ENCODE assay signal across 23 cellular contexts in the genomic region with DNA sequence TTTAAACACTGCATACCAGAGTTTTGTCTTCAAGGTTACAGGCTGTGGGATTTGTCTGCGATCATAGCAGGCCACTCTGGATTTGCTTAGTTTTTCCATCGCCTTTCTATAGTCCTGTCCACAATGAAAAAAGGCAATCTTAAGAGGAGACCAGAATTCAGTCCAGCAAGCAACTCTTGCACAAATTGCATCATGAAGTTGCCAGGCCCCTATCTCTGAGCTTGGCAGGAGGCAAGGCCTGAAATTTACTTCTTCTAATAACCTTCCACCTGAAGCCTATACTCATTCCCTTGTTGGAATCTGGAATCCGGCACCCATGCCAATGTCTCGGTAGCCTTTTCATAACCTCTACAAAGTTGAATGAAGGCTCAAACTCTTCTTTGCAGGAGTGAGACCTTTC.
"Had no signal": no experiment of that assay in that cellular context is flagged by ENCODE, and none has a peak within 500 bp of the region (broad histone marks: within the 10 kb centered on the region; RNA-seq: fewer than 3 reads in every experiment).

No MANE protein-coding gene starts in this region.

- H3K27ac ChIP-seq: body of pancreas, PC-9 had no signal

- H3K27ac Mint-ChIP-seq: activated CD8-positive, alpha-beta T cell treated with anti-CD3 and anti-CD28 coated beads, Interleukin-2, amount 10 ng/mL, durations not matched to agents 7 days and 5 days; activated naive CD4-positive, alpha-beta T cell treated with anti-CD3 and anti-CD28 coated beads, Interleukin-2, amount 50 U/mL, for 24 hours; activated T-helper 1 cell treated with anti-CD3 and anti-CD28 coated beads, Interleukin-12 subunit alpha, Interleukin-12 subunit beta, Interleukin-2, Interleukin-4 antibody, amounts not matched to agents 30 ng/mL and 10 ng/mL and 1 ng/mL, durations not matched to agents 14 hours and 24 hours and 36 hours; T-helper 1 cell treated with Interleukin-12 subunit alpha and Interleukin-12 subunit beta and Interleukin-4 antibody, amounts not matched to agents 30 μg/mL and 1 μg/mL, for 36 hours had no signal

- H3K9me3 Mint-ChIP-seq: activated naive CD4-positive, alpha-beta T cell treated with anti-CD3 and anti-CD28 coated beads, Interleukin-2, amount 50 U/mL, for 24 hours; activated T-helper 1 cell treated with anti-CD3 and anti-CD28 coated beads, Interleukin-12 subunit alpha, Interleukin-12 subunit beta, Interleukin-2, Interleukin-4 antibody, amounts not matched to agents 30 ng/mL and 10 ng/mL and 1 ng/mL, durations not matched to agents 14 hours and 24 hours and 36 hours; T-helper 1 cell treated with Interleukin-12 subunit alpha and Interleukin-12 subunit beta and Interleukin-4 antibody, amounts not matched to agents 30 μg/mL and 1 μg/mL, for 36 hours had no signal

- ATAC-seq: activated CD4-positive, CD25-positive, alpha-beta regulatory T cell treated with anti-CD3 and anti-CD28 coated beads, Interleukin-2, amount 50 U/mL, for 24 hours; activated CD8-positive, alpha-beta T cell treated with anti-CD3 and anti-CD28 coated beads, Interleukin-2, amount 10 ng/mL, durations not matched to agents 7 days and 5 days; body of pancreas had no signal

- H3K4me1 Mint-ChIP-seq: activated naive CD4-positive, alpha-beta T cell treated with anti-CD3 and anti-CD28 coated beads, Interleukin-2, amount 50 U/mL, for 24 hours had no signal

- H3K4me3 Mint-ChIP-seq: activated CD8-positive, alpha-beta T cell treated with anti-CD3 and anti-CD28 coated beads, Interleukin-2, amount 10 ng/mL, durations not matched to agents 7 days and 5 days; activated naive CD4-positive, alpha-beta T cell treated with anti-CD3 and anti-CD28 coated beads, Interleukin-2, amount 50 U/mL, for 24 hours; activated T-helper 1 cell treated with anti-CD3 and anti-CD28 coated beads, Interleukin-12 subunit alpha, Interleukin-12 subunit beta, Interleukin-2, Interleukin-4 antibody, amounts not matched to agents 30 ng/mL and 10 ng/mL and 1 ng/mL, durations not matched to agents 14 hours and 24 hours and 36 hours; T-helper 1 cell treated with Interleukin-12 subunit alpha and Interleukin-12 subunit beta and Interleukin-4 antibody, amounts not matched to agents 30 μg/mL and 1 μg/mL, for 36 hours had no signal

- H3K36me3 Mint-ChIP-seq: activated naive CD4-positive, alpha-beta T cell treated with anti-CD3 and anti-CD28 coated beads, Interleukin-2, amount 50 U/mL, for 24 hours had no signal

- DNase-seq: activated CD4-positive, alpha-beta T cell treated with anti-CD3 and anti-CD28 coated beads for 4 hours; activated CD8-positive, alpha-beta memory T cell treated with anti-CD3 and anti-CD28 coated beads, Interleukin-2, amount 50 U/mL, for 48 hours; activated CD8-positive, alpha-beta T cell treated with anti-CD3 and anti-CD28 coated beads, Interleukin-2, amount 10 ng/mL, durations not matched to agents 7 days and 5 days; activated effector memory CD4-positive, alpha-beta T cell treated with Interleukin-2 at 50 U/mL for 16 hours; activated naive CD4-positive, alpha-beta T cell; activated T-cell treated with anti-CD3 and anti-CD28 coated beads, Interleukin-2, amount 50 U/mL, for 1 hour; body of pancreas; central memory CD4-positive, alpha-beta T cell; MG63; MV-4-11; NCI-H1092 treated with DMSO at 0.1 percent for 48 hours; NCI-H1417 treated with DMSO at 0.1 percent for 48 hours; NCI-H1694 treated with DMSO at 0.1 percent for 48 hours; NCI-H2081; NCI-H510A treated with DMSO at 0.1 percent for 48 hours; PC-9; SHP77 treated with DMSO at 0.1 percent for 48 hours had no signal

- FAIRE-seq: bronchial epithelial cell had no signal

- H3K27me3 ChIP-seq: ascending aorta, body of pancreas, MG63 had no signal

- H2AFZ ChIP-seq: PC-9 had no signal

- H3K4me3 ChIP-seq: ascending aorta, body of pancreas, MG63, PC-9 had no signal

- H3K9me3 ChIP-seq: ascending aorta, body of pancreas, MG63 had no signal

- H3K4me2 ChIP-seq: PC-9 had no signal
